Comparison of ENCODE assay signal across 22 cellular contexts in genomic region chr5:30392897-30393296, GRCh38.
DNase-seq lines count a peak whose midpoint lies in the region; ATAC-seq lines count a peak whose summit lies in the region.
"Had no signal": no experiment of that assay in that cellular context is flagged by ENCODE, and none has a peak within 500 bp of the region (broad histone marks: within the 10 kb centered on the region; RNA-seq: fewer than 3 reads in every experiment).

No MANE protein-coding gene starts in this region.

- no peak for ATAC-seq in GM18511 (IDR thresholded peaks at IDR 0.05; ENCODE audit: unreplicated experiment)
- ATAC-seq: HepG2 had no signal

- DNase-seq in DMS153 treated with DMSO at 0.1 percent for 48 hours (lab: John Stamatoyannopoulos, UW; ENCODE audit: unreplicated experiment) (peak; percentile 24), NCI-H2029 (lab: John Stamatoyannopoulos, UW) (peak; percentile 71), SHP77 treated with DMSO at 0.1 percent for 48 hours (lab: John Stamatoyannopoulos, UW) (peak; percentile 38), renal cortical epithelial cell (ENCODE audit: low read depth) (peak; percentile 22), GOT3 (lab: John Stamatoyannopoulos, UW) (no peak), NCI-H2107 (lab: John Stamatoyannopoulos, UW) (no peak)
- DNase-seq: activated B cell treated with CpG ODN at 0.5 μM for 24 hours; activated CD4-positive, alpha-beta T cell treated with anti-CD3 and anti-CD28 coated beads, Interleukin-2, amount 10 ng/mL, durations not matched to agents 7 days and 5 days; activated effector memory CD4-positive, alpha-beta T cell treated with anti-CD3 and anti-CD28 coated beads, Interleukin-2, amount 50 U/mL, for 16 hours; activated T-cell treated with anti-CD3 and anti-CD28 coated beads, Interleukin-2, amount 50 U/mL, for 1 hour; anterior cingulate cortex; CD4-positive, alpha-beta memory T cell; Karpas-422; mesendoderm; NCI-H1436 treated with DMSO at 0.1 percent for 48 hours; NCI-H2171; NCI-H524; ovary; retina; stimulated activated naive CD4-positive, alpha-beta T cell had no signal

Comparison
In these comparisons a context has a peak if more than half of its experiments do, and no peak if none do; other contexts are left out.
1. DNase-seq: peak in DMS153 treated with DMSO at 0.1 percent for 48 hours (single experiment), NCI-H2029 (single experiment), SHP77 treated with DMSO at 0.1 percent for 48 hours (single experiment) and renal cortical epithelial cell (single experiment); none in GOT3 (single experiment) and NCI-H2107 (single experiment).